In the genomic region with DNA sequence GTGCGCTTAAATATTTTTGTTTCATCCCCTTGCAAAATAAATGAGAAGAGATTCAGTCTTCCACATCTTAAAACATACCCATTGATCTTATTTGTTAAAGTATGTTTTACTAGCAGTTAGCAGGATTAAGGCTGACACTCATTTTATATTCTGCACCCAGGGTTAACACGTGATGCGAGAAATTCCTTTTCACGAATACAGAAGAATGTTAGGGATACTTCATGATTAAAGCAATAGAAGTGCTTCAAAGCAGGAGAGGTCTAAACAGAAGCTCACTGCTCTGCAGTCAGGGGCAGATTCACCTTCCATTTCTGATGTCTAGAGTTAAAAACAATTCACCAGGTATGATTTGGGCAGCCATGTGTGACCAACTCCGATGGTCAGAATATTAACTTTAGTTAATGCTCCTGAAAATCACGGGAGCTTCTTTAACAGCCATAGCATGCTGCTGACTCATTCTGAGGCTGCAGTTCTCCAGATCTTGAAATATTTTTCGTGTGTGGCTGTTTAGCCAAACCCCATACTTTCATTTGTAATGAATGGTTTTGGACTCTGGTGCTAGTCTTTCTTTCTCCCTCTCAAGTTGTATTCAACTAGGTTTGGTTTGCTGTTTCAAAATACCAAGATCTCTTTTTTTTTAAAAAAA, we compare ENCODE assay signal across 1 cellular context.
TF ChIP-seq lines count a peak whose summit lies in the region.

No MANE protein-coding gene starts in this region.

TF ChIP-seq in K562, 482 proteins besides CTCF, POLR2A, EP300 and RAD21 (continued from another document):
- TF ChIP-seq TRIM24 (IDR thresholded peaks at IDR 0.05) (no peak), KAT7 (CRISPR knock-in tag; IDR thresholded peaks at IDR 0.05; ENCODE audit: borderline replicate concordance) (no peak), PCBP1 (IDR thresholded peaks at IDR 0.05; ENCODE audit: low read depth, low read length, poor library complexity, severe bottlenecking) (no peak), ZNF77 (CRISPR knock-in tag; IDR thresholded peaks at IDR 0.05) (no peak), RCOR1 (IDR thresholded peaks at IDR 0.05; ENCODE audit: borderline replicate concordance in 1 of 2, low read depth in 2 of 2, low read length in 2 of 2) (peak in 1 of 2 experiments; percentile 55; a peak in 1 of 4 replicates), GTF3C2 (IDR thresholded peaks at IDR 0.05; ENCODE audit: borderline replicate concordance, extremely low read depth, insufficient read length) (no peak), FOXJ2 (tag; IDR thresholded peaks at IDR 0.05) (0 out of 2 replicates have a peak, but pooled peaks have one; percentile 14), ETS1 (conservative IDR thresholded peaks at IDR 0.05; ENCODE audit: control insufficient read depth, low read depth, low read length) (no peak), FOXK2 (conservative IDR thresholded peaks at IDR 0.05 in 1 of 2, IDR thresholded peaks at IDR 0.05 in 1 of 2; ENCODE audit: low read depth in 2 of 2) (no peak), DPF2 (IDR thresholded peaks at IDR 0.05) (peak; percentile 32; the same call in 1 of the 2 replicates), MTA1 (IDR thresholded peaks at IDR 0.05; ENCODE audit: borderline replicate concordance) (no peak), SMAD2 (IDR thresholded peaks at IDR 0.05; ENCODE audit: low read depth, low read length) (no peak), MAFF (IDR thresholded peaks at IDR 0.05; ENCODE audit: low read length) (peak; percentile 92), BACH1 (tag; IDR thresholded peaks at IDR 0.05) (peak; percentile 77; the same call in 1 of the 2 replicates), C11orf30 (IDR thresholded peaks at IDR 0.05; ENCODE audit: low read depth) (peak; percentile 92), MAFG (tag; conservative IDR thresholded peaks at IDR 0.05) (peak; percentile 83), JUND (IDR thresholded peaks at IDR 0.05; ENCODE audit: borderline replicate concordance, low read depth, low read length) (peak; percentile 44; the same call in 1 of the 2 replicates), JUND (tag; IDR thresholded peaks at IDR 0.05; ENCODE audit: borderline replicate concordance, low read depth, low read length) (0 out of 3 replicates have a peak, but pooled peaks have one; percentile 29), NFE2L1 (tag; IDR thresholded peaks at IDR 0.05; ENCODE audit: borderline replicate concordance, low read depth) (peak; percentile 39; the same call in 1 of the 2 replicates), MAFK (IDR thresholded peaks at IDR 0.05; ENCODE audit: low read length) (peak; percentile 91), ZNF316 (IDR thresholded peaks at IDR 0.05) (peak; percentile 88), ZNF592 (IDR thresholded peaks at IDR 0.05) (peak; percentile 48; the same call in 1 of the 2 replicates), SMARCA4 (IDR thresholded peaks at IDR 0.05) (0 out of 2 replicates have a peak, but pooled peaks have one; percentile 35), FOSL1 (tag; conservative IDR thresholded peaks at IDR 0.05) (peak; percentile 49)
- TF ChIP-seq, protein P1, sequence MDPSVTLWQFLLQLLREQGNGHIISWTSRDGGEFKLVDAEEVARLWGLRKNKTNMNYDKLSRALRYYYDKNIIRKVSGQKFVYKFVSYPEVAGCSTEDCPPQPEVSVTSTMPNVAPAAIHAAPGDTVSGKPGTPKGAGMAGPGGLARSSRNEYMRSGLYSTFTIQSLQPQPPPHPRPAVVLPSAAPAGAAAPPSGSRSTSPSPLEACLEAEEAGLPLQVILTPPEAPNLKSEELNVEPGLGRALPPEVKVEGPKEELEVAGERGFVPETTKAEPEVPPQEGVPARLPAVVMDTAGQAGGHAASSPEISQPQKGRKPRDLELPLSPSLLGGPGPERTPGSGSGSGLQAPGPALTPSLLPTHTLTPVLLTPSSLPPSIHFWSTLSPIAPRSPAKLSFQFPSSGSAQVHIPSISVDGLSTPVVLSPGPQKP (CRISPR knock-in tag; IDR thresholded peaks at IDR 0.05): no peak
- TF ChIP-seq, protein P2, sequence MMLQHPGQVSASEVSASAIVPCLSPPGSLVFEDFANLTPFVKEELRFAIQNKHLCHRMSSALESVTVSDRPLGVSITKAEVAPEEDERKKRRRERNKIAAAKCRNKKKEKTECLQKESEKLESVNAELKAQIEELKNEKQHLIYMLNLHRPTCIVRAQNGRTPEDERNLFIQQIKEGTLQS (IDR thresholded peaks at IDR 0.05): 0 out of 2 replicates have a peak, but pooled peaks have one; percentile 36
- TF ChIP-seq, protein P2 (CRISPR knock-in tag; conservative IDR thresholded peaks at IDR 0.05): no peak
